Comparison of ENCODE assay signal across 1 cellular context in the genomic region with DNA sequence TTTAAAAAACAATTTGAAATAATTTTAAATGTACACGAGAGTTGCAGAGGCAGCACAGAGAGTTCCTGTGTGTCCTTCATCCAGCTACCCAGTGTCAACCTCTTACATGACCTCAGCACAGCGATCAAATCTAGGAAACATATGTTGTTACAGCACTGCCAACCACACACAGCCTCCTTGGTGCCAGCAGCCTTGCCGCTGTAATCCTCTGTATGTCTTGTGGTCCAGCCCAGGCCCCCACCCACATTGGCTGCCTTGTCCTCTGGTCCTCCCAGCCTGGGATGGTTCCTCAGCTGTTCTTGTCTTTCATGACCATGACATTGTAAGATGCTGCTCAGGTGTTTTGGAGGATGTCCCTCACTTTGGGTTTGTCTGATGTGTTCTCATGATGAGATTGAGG.
TF ChIP-seq lines count a peak whose summit lies in the region.

No MANE protein-coding gene starts in this region.

TF ChIP-seq in IMR-90, 13 proteins besides CTCF, POLR2A, EP300 and RAD21:
- TF ChIP-seq, protein P1, sequence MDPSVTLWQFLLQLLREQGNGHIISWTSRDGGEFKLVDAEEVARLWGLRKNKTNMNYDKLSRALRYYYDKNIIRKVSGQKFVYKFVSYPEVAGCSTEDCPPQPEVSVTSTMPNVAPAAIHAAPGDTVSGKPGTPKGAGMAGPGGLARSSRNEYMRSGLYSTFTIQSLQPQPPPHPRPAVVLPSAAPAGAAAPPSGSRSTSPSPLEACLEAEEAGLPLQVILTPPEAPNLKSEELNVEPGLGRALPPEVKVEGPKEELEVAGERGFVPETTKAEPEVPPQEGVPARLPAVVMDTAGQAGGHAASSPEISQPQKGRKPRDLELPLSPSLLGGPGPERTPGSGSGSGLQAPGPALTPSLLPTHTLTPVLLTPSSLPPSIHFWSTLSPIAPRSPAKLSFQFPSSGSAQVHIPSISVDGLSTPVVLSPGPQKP (IDR thresholded peaks at IDR 0.05; ENCODE audit: borderline replicate concordance, low read depth, low read length), result no peak
- TF ChIP-seq BHLHE40 (IDR thresholded peaks at IDR 0.05; ENCODE audit: low read depth, low read length) (no peak), RFX5 (IDR thresholded peaks at IDR 0.05; ENCODE audit: low read depth, low read length) (no peak), SMC3 (IDR thresholded peaks at IDR 0.05; ENCODE audit: low read depth, low read length) (no peak), MAFK (IDR thresholded peaks at IDR 0.05; ENCODE audit: low read depth, low read length) (no peak), CEBPB (IDR thresholded peaks at IDR 0.05; ENCODE audit: low read depth, low read length) (no peak), MXI1 (IDR thresholded peaks at IDR 0.05; ENCODE audit: borderline replicate concordance, low read depth, low read length) (no peak), CHD1 (IDR thresholded peaks at IDR 0.05; ENCODE audit: low read depth, low read length) (no peak), RCOR1 (IDR thresholded peaks at IDR 0.05; ENCODE audit: insufficient replicate concordance, low read length) (no peak), MAZ (IDR thresholded peaks at IDR 0.05; ENCODE audit: borderline replicate concordance, low read depth, low read length) (no peak), NFE2L2 (IDR thresholded peaks at IDR 0.05; ENCODE audit: low read depth, low read length) (no peak), FOS (IDR thresholded peaks at IDR 0.05; ENCODE audit: low read depth, low read length) (no peak), USF2 (IDR thresholded peaks at IDR 0.05; ENCODE audit: low read depth, low read length) (no peak)
